Comparison of ENCODE assay signal across 21 cellular contexts in genomic region chr20:38609828-38610227, GRCh38. TPM values are rescaled to one million over a fixed set of nuclear protein-coding genes. Genes with fewer than 3 reads are reported as not detected.
"Had no signal": no experiment of that assay in that cellular context is flagged by ENCODE, and none has a peak within 500 bp of the region (broad histone marks: within the 10 kb centered on the region; RNA-seq: fewer than 3 reads in every experiment).

No MANE protein-coding gene starts in this region.

- H2AFZ ChIP-seq: parathyroid adenoma had no signal

- H3K9me3 Mint-ChIP-seq: activated CD4-positive, alpha-beta T cell treated with anti-CD3 and anti-CD28 coated beads, Interleukin-2, amount 10 ng/mL, durations not matched to agents 7 days and 5 days; activated naive CD8-positive, alpha-beta T cell treated with anti-CD3 and anti-CD28 coated beads for 36 hours; activated T-helper 1 cell treated with anti-CD3 and anti-CD28 coated beads, Interleukin-12 subunit alpha, Interleukin-12 subunit beta, Interleukin-2, Interleukin-4 antibody, amounts not matched to agents 30 ng/mL and 10 ng/mL and 1 ng/mL, durations not matched to agents 14 hours and 24 hours and 36 hours; stimulated activated effector memory CD8-positive, alpha-beta T cell treated with anti-CD3 and anti-CD28 coated beads, Interleukin-12 subunit alpha, Interleukin-12 subunit beta, amount 100 ng/mL, for 72 hours had no signal

- H3K4me3 Mint-ChIP-seq: activated CD4-positive, alpha-beta T cell treated with anti-CD3 and anti-CD28 coated beads, Interleukin-2, amount 10 ng/mL, durations not matched to agents 7 days and 5 days; activated naive CD8-positive, alpha-beta T cell treated with anti-CD3 and anti-CD28 coated beads for 36 hours; activated T-helper 1 cell treated with anti-CD3 and anti-CD28 coated beads, Interleukin-12 subunit alpha, Interleukin-12 subunit beta, Interleukin-2, Interleukin-4 antibody, amounts not matched to agents 30 ng/mL and 10 ng/mL and 1 ng/mL, durations not matched to agents 14 hours and 24 hours and 36 hours; naive B cell; stimulated activated effector memory CD8-positive, alpha-beta T cell treated with anti-CD3 and anti-CD28 coated beads, Interleukin-12 subunit alpha, Interleukin-12 subunit beta, amount 100 ng/mL, for 72 hours had no signal

- H3K36me3 ChIP-seq: colonic mucosa, esophagus muscularis mucosa, neutrophil, thoracic aorta had no signal

- H3K9me3 ChIP-seq: body of pancreas, colonic mucosa, esophagus muscularis mucosa, neutrophil, thoracic aorta had no signal

- H3K27ac ChIP-seq: body of pancreas, colonic mucosa, esophagus muscularis mucosa, neutrophil, parathyroid adenoma, thoracic aorta had no signal

- H3K4me3 ChIP-seq: body of pancreas, colonic mucosa, esophagus muscularis mucosa, thoracic aorta had no signal

- ATAC-seq: body of pancreas; left lobe of liver; stimulated activated effector memory CD8-positive, alpha-beta T cell treated with anti-CD3 and anti-CD28 coated beads, Interleukin-12 subunit alpha, Interleukin-12 subunit beta, amount 100 ng/mL, for 72 hours had no signal

- H3K79me2 ChIP-seq: parathyroid adenoma had no signal

- H3K27me3 ChIP-seq: body of pancreas, colonic mucosa had no signal

- H3K9ac ChIP-seq: parathyroid adenoma had no signal

- H3K27ac Mint-ChIP-seq: activated CD4-positive, alpha-beta T cell treated with anti-CD3 and anti-CD28 coated beads, Interleukin-2, amount 10 ng/mL, durations not matched to agents 7 days and 5 days; activated naive CD8-positive, alpha-beta T cell treated with anti-CD3 and anti-CD28 coated beads for 36 hours; activated T-helper 1 cell treated with anti-CD3 and anti-CD28 coated beads, Interleukin-12 subunit alpha, Interleukin-12 subunit beta, Interleukin-2, Interleukin-4 antibody, amounts not matched to agents 30 ng/mL and 10 ng/mL and 1 ng/mL, durations not matched to agents 14 hours and 24 hours and 36 hours; stimulated activated effector memory CD8-positive, alpha-beta T cell treated with anti-CD3 and anti-CD28 coated beads, Interleukin-12 subunit alpha, Interleukin-12 subunit beta, amount 100 ng/mL, for 72 hours had no signal

- H3K4me1 ChIP-seq: body of pancreas, colonic mucosa, esophagus muscularis mucosa, parathyroid adenoma had no signal

- DNase-seq: activated CD4-positive, alpha-beta T cell treated with anti-CD3 and anti-CD28 coated beads, Interleukin-2, amount 10 ng/mL, durations not matched to agents 7 days and 5 days; activated naive CD8-positive, alpha-beta T cell treated with anti-CD3 and anti-CD28 coated beads for 36 hours; amygdala; body of pancreas; central memory CD4-positive, alpha-beta T cell; colonic mucosa; hippocampal formation; naive B cell had no signal

- H3K36me3 Mint-ChIP-seq: activated naive CD8-positive, alpha-beta T cell treated with anti-CD3 and anti-CD28 coated beads for 36 hours; naive B cell; stimulated activated effector memory CD8-positive, alpha-beta T cell treated with anti-CD3 and anti-CD28 coated beads, Interleukin-12 subunit alpha, Interleukin-12 subunit beta, amount 100 ng/mL, for 72 hours had no signal

- H3K4me1 Mint-ChIP-seq: activated CD4-positive, alpha-beta T cell treated with anti-CD3 and anti-CD28 coated beads, Interleukin-2, amount 10 ng/mL, durations not matched to agents 7 days and 5 days; activated naive CD8-positive, alpha-beta T cell treated with anti-CD3 and anti-CD28 coated beads for 36 hours; stimulated activated effector memory CD8-positive, alpha-beta T cell treated with anti-CD3 and anti-CD28 coated beads, Interleukin-12 subunit alpha, Interleukin-12 subunit beta, amount 100 ng/mL, for 72 hours had no signal

RNA-seq across cellular contexts. Expression of gene ARHGAP40, which starts 8.2 kb away (rescaled TPM):
- total RNA-seq: activated CD4-positive, alpha-beta T cell treated with anti-CD3 and anti-CD28 coated beads, Interleukin-2, amount 10 ng/mL, durations not matched to agents 7 days and 5 days; activated CD8-positive, alpha-beta memory T cell treated with anti-CD3 and anti-CD28 coated beads for 36 hours; activated T-helper 1 cell treated with anti-CD3 and anti-CD28 coated beads, Interleukin-12 subunit alpha, Interleukin-12 subunit beta, Interleukin-2, Interleukin-4 antibody, amounts not matched to agents 30 ng/mL and 10 ng/mL and 1 ng/mL, durations not matched to agents 14 hours and 24 hours and 36 hours; body of pancreas; colonic mucosa; fibroblast of villous mesenchyme; glomerular endothelial cell; left lobe of liver; lung microvascular endothelial cell; mononuclear cell; thoracic aorta had no signal

RNA-seq across cellular contexts. Expression of gene ADIG, which starts 28.8 kb away (rescaled TPM):
- total RNA-seq: activated CD4-positive, alpha-beta T cell treated with anti-CD3 and anti-CD28 coated beads, Interleukin-2, amount 10 ng/mL, durations not matched to agents 7 days and 5 days; activated CD8-positive, alpha-beta memory T cell treated with anti-CD3 and anti-CD28 coated beads for 36 hours; activated naive CD8-positive, alpha-beta T cell treated with anti-CD3 and anti-CD28 coated beads for 36 hours; activated T-helper 1 cell treated with anti-CD3 and anti-CD28 coated beads, Interleukin-12 subunit alpha, Interleukin-12 subunit beta, Interleukin-2, Interleukin-4 antibody, amounts not matched to agents 30 ng/mL and 10 ng/mL and 1 ng/mL, durations not matched to agents 14 hours and 24 hours and 36 hours; body of pancreas; colonic mucosa; esophagus muscularis mucosa; fibroblast of villous mesenchyme; glomerular endothelial cell; left lobe of liver; lung microvascular endothelial cell; mononuclear cell; thoracic aorta; urinary bladder had no signal
